In genomic region chr1:120175688-120176087, GRCh38 we compare ENCODE assay signal across 8 cellular contexts. TPM values are rescaled to one million over a fixed set of nuclear protein-coding genes. Genes with fewer than 3 reads are reported as not detected.
A peak's percentile ranks its signal among the peaks of the same experiment; 100 is the strongest.
DNase-seq lines count a peak whose midpoint lies in the region; ATAC-seq and TF ChIP-seq lines count a peak whose summit lies in the region.
"Not testable (repeated sequence)": the region's sequence is repeated elsewhere in the genome, so short reads cannot be mapped to it uniquely, and the experiment has no call there.

No MANE protein-coding gene starts in this region.

- CTCF ChIA-PET in A673 (lab: Charles Lee), result not testable (repeated sequence)

- not testable (repeated sequence) for H3K36me3 Mint-ChIP-seq in memory B cell

- peak overlapping the region; percentile 89 for H3K4me3 Mint-ChIP-seq in memory B cell

- intact Hi-C loops in A673 (cut with micrococcal nuclease; ENCODE audit: unreplicated experiment), result not testable (repeated sequence)

- not testable (repeated sequence) for TF ChIP-seq CTCF in A673 (conservative IDR thresholded peaks at IDR 0.05; ENCODE audit: low read depth, low read length); GM12875 (IDR thresholded peaks at IDR 0.05; ENCODE audit: borderline replicate concordance, insufficient read depth, low read depth, low read length); LNCaP clone FGC (IDR thresholded peaks at IDR 0.05; ENCODE audit: control insufficient read depth, extremely low read depth, insufficient read depth); WERI-Rb-1 (IDR thresholded peaks at IDR 0.05; ENCODE audit: low read depth, low read length); brain microvascular endothelial cell (IDR thresholded peaks at IDR 0.05; ENCODE audit: low read depth, low read length, missing control alignments); foreskin fibroblast (IDR thresholded peaks at IDR 0.05; ENCODE audit: low read depth, low read length)

- in situ Hi-C loops in brain microvascular endothelial cell (cut with HindIII; ENCODE audit: low pct_ligation_motif_present, low sequenced_read_pairs), result not testable (repeated sequence)

- DNase-seq in A673 (ENCODE audit: low spot score), result peak; percentile 9
- DNase-seq in LNCaP clone FGC (ENCODE audit: low read depth); WERI-Rb-1; brain microvascular endothelial cell; foreskin fibroblast; memory B cell (ENCODE audit: low spot score in 2 of 2); skeletal muscle cell (ENCODE audit: low read depth): not testable (repeated sequence)

- H3K9me3 Mint-ChIP-seq in memory B cell, result not testable (repeated sequence)

- not testable (repeated sequence) for H3K27me3 ChIP-seq in A673 (replicated peaks; ENCODE audit: insufficient read depth, low read depth, low read length, poor library complexity); WERI-Rb-1 (ENCODE audit: insufficient read depth, low read depth, severe bottlenecking); brain microvascular endothelial cell (replicated peaks)

- peaks cover 19% of the 10 kb centered on the region for H3K4me1 ChIP-seq in A673 (ENCODE audit: insufficient read depth, low read length, poor library complexity, severe bottlenecking)

- H3K4me1 Mint-ChIP-seq in memory B cell, result not testable (repeated sequence)

- H3K27ac ChIP-seq in A673 (ENCODE audit: low read depth, low read length, poor library complexity, severe bottlenecking) (peak overlapping the region; percentile 91), WERI-Rb-1 (peak overlapping the region; percentile 77), brain microvascular endothelial cell (peak overlapping the region; percentile 95)

- ATAC-seq in memory B cell (ENCODE audit: low read depth), result not testable (repeated sequence)

- POLR2A ChIA-PET in A673 (lab: Charles Lee; ENCODE audit: low non-redundant PET), result not testable (repeated sequence)

- H3K27ac Mint-ChIP-seq in memory B cell, result peak overlapping the region; percentile 98

- H3K36me3 ChIP-seq in A673 (ENCODE audit: insufficient read depth, low read length, poor library complexity, severe bottlenecking); WERI-Rb-1; brain microvascular endothelial cell (replicated peaks): not testable (repeated sequence)

- TSS peak; percentile 83 for BruUV-seq in A673 (replicated peaks; lab: Mats Ljungman, UMichigan)

- H3K4me3 ChIP-seq in A673 (ENCODE audit: low read depth, low read length, poor library complexity, severe bottlenecking), result peak overlapping the region; percentile 70
- peak overlapping the region; percentile 96 for H3K4me3 ChIP-seq in GM12875 (ENCODE audit: low read depth, low read length)
- peak overlapping the region; percentile 100 for H3K4me3 ChIP-seq in LNCaP clone FGC (ENCODE audit: low read depth, low read length)
- peak overlapping the region; percentile 89 for H3K4me3 ChIP-seq in WERI-Rb-1 (ENCODE audit: low read depth, low read length)
- H3K4me3 ChIP-seq in brain microvascular endothelial cell (ENCODE audit: low read depth, low read length), result peak overlapping the region; percentile 99
- peak overlapping the region; percentile 87 to 98 for H3K4me3 ChIP-seq in foreskin fibroblast (ENCODE audit: low read depth in 1 of 2, low read length in 2 of 2)
- H3K4me3 ChIP-seq in skeletal muscle cell (ENCODE audit: low read depth, low read length), result peak overlapping the region; percentile 96

- not testable (repeated sequence) for H3K9me3 ChIP-seq in A673 (ENCODE audit: low read depth, low read length, poor library complexity, severe bottlenecking); WERI-Rb-1 (ENCODE audit: severe bottlenecking)

- H3K27me3 Mint-ChIP-seq in memory B cell, result not testable (repeated sequence)

RNA-seq across cellular contexts. Expression of gene SEC22B, which starts 0.6 kb away (rescaled TPM):
- 26.2 and 32.3 TPM in 2 replicates for total RNA-seq in A673 (2021)
